20 cellular contexts compared by ENCODE assay signal in the genomic region with DNA sequence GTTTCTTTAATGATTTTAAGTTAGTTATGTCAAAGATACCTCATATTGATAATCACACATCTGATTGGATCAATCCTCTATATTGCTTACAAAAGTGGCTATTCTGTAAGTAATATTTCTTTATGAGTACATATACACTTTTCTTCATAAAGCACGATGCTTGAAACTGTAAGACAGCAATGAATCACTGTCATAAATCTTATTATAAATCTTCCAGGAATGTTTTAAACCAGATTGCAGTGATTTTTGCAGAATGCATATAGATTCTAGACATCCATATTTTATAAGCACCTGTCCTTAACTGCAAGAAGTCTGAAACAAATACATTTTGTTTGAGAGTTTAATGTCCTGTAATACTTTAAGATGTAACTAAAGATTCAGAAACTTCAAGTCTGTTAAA.
DNase-seq lines count a peak whose midpoint lies in the region; ATAC-seq, FAIRE-seq and TF ChIP-seq lines count a peak whose summit lies in the region.
"Had no signal": no experiment of that assay in that cellular context is flagged by ENCODE, and none has a peak within 500 bp of the region (broad histone marks: within the 10 kb centered on the region; RNA-seq: fewer than 3 reads in every experiment).

No MANE protein-coding gene starts in this region.

- peak overlapping the region; percentile 86 for H3K27ac Mint-ChIP-seq in astrocyte (ENCODE audit: unreplicated experiment)
- H3K27ac Mint-ChIP-seq: B cell; CD4-positive, alpha-beta T cell; CD8-positive, alpha-beta T cell had no signal

- H3F3A ChIP-seq in PC-3 (ENCODE audit: low read length, unreplicated experiment) = no peaks in the 10 kb centered on the region

- ATAC-seq in PC-3 (peak; percentile 61), foreskin keratinocyte (peak; percentile 29)
- ATAC-seq: A549; CD8-positive, alpha-beta T cell had no signal

- no peaks in the 10 kb centered on the region for H3K9me2 ChIP-seq in PC-3 (replicated peaks; ENCODE audit: low read length)

- BruUV-seq in PC-3 (replicated peaks; lab: Mats Ljungman, UMichigan) = no TSS peak

- POLR2A ChIA-PET in PC-3 (lab: Charles Lee; ENCODE audit: unreplicated experiment) = no interaction called here

- H3K9me3 ChIP-seq in PC-3 (ENCODE audit: low read length) = no peaks in the 10 kb centered on the region
- H3K9me3 ChIP-seq in astrocyte (ENCODE audit: insufficient read depth, low read depth, low read length) = no peaks in the 10 kb centered on the region
- H3K9me3 ChIP-seq: A549; BLaER1 treated with 17β-estradiol and CSF1 and Interleukin-3, amounts not matched to agents 10 nM and 100 nM; Caco-2 had no signal

- no peaks in the 10 kb centered on the region for H3K79me2 ChIP-seq in PC-3 (ENCODE audit: low read length)
- H3K79me2 ChIP-seq in astrocyte (ENCODE audit: insufficient read depth, low read length) = no peaks in the 10 kb centered on the region

- peak; percentile 60 for DNase-seq in PC-3
- no peak for DNase-seq in astrocyte (ENCODE audit: low read depth)
- DNase-seq in foreskin keratinocyte = no peak
- no peak for DNase-seq in HuH-7.5 (ENCODE audit: low spot score)
- no peak for DNase-seq in LoVo (ENCODE audit: low spot score)
- DNase-seq in SKM-1 (lab: John Stamatoyannopoulos, UW; ENCODE audit: unreplicated experiment) = no peak
- DNase-seq: AML-193; Caco-2; Calu3; CD4-positive, alpha-beta T cell; CD8-positive, alpha-beta T cell; DMS79 treated with DMSO at 0.1 percent for 48 hours; GF-D8 had no signal

- no peak overlapping the region for H3K9ac ChIP-seq in PC-3 (ENCODE audit: low read length)
- no peak overlapping the region for H3K9ac ChIP-seq in astrocyte (ENCODE audit: low read length)
- H3K9ac ChIP-seq: BLaER1 treated with 17β-estradiol and CSF1 and Interleukin-3, amounts not matched to agents 10 nM and 100 nM had no signal

- FAIRE-seq in astrocyte (lab: Jason Lieb, UNC) = no peak
- FAIRE-seq: GM12891, GM19239 had no signal

- no peak overlapping the region for H3K4me3 Mint-ChIP-seq in astrocyte (ENCODE audit: unreplicated experiment)
- H3K4me3 Mint-ChIP-seq: B cell; CD4-positive, alpha-beta T cell; CD8-positive, alpha-beta T cell had no signal

- H3K27ac ChIP-seq in PC-3 (ENCODE audit: low read length) = no peak overlapping the region
- H3K27ac ChIP-seq in astrocyte (ENCODE audit: low read depth, low read length) = no peak overlapping the region
- H3K27ac ChIP-seq in foreskin keratinocyte = no peak overlapping the region
- H3K27ac ChIP-seq: 22Rv1; A549; BLaER1 treated with 17β-estradiol and CSF1 and Interleukin-3, amounts not matched to agents 10 nM and 100 nM; C4-2B had no signal

- no peaks in the 10 kb centered on the region for H3K27me3 Mint-ChIP-seq in astrocyte (ENCODE audit: low read depth, unreplicated experiment)
- H3K27me3 Mint-ChIP-seq: CD4-positive, alpha-beta T cell had no signal

- H3K4me1 ChIP-seq in PC-3 (ENCODE audit: insufficient read depth, low read length) (peaks cover 33% of the 10 kb centered on the region), astrocyte (ENCODE audit: insufficient read depth, low read length) (no peaks in the 10 kb centered on the region), foreskin keratinocyte (no peaks in the 10 kb centered on the region)
- H3K4me1 ChIP-seq: A549, Caco-2 had no signal

- H3K4me1 Mint-ChIP-seq in astrocyte (ENCODE audit: low read depth, unreplicated experiment) = peaks cover 17% of the 10 kb centered on the region
- H3K4me1 Mint-ChIP-seq: B cell had no signal

- no peak overlapping the region for H2AFZ ChIP-seq in PC-3 (ENCODE audit: low read length)
- no peak overlapping the region for H2AFZ ChIP-seq in astrocyte (ENCODE audit: low read depth, low read length)

- no peaks in the 10 kb centered on the region for H3K36me3 Mint-ChIP-seq in astrocyte (ENCODE audit: low read depth, unreplicated experiment)
- H3K36me3 Mint-ChIP-seq: CD8-positive, alpha-beta T cell had no signal

- no peak overlapping the region for H3K4me3 ChIP-seq in PC-3 (ENCODE audit: low read length)
- H3K4me3 ChIP-seq in astrocyte (ENCODE audit: insufficient read depth, low read depth, low read length) = no peak overlapping the region
- H3K4me3 ChIP-seq: A549; BLaER1 treated with 17β-estradiol and CSF1 and Interleukin-3, amounts not matched to agents 10 nM and 100 nM had no signal

- no peaks in the 10 kb centered on the region for H3K27me3 ChIP-seq in PC-3 (ENCODE audit: low read length)
- H3K27me3 ChIP-seq in astrocyte (ENCODE audit: insufficient read depth, low read length) = no peaks in the 10 kb centered on the region
- no peaks in the 10 kb centered on the region for H3K27me3 ChIP-seq in foreskin keratinocyte
- H3K27me3 ChIP-seq: BLaER1 treated with 17β-estradiol and CSF1 and Interleukin-3, amounts not matched to agents 10 nM and 100 nM had no signal

- intact Hi-C loops in PC-3 (cut with micrococcal nuclease) = no loop called here

- H3K36me3 ChIP-seq in PC-3 (ENCODE audit: low read depth, low read length) (no peaks in the 10 kb centered on the region), astrocyte (ENCODE audit: insufficient read depth, low read length) (no peaks in the 10 kb centered on the region)
- H3K36me3 ChIP-seq: BLaER1 treated with 17β-estradiol and CSF1 and Interleukin-3, amounts not matched to agents 10 nM and 100 nM had no signal

- CTCF ChIA-PET in PC-3 (lab: Charles Lee) = no interaction called here

- H3K4me2 ChIP-seq in PC-3 (ENCODE audit: low read length) (peak overlapping the region; percentile 8; the same call in 1 of the 2 replicates), astrocyte (ENCODE audit: low read length) (no peak overlapping the region)
- H3K4me2 ChIP-seq: A549; BLaER1 treated with 17β-estradiol and CSF1 and Interleukin-3, amounts not matched to agents 10 nM and 100 nM had no signal

- no peaks in the 10 kb centered on the region for H4K20me1 ChIP-seq in PC-3 (ENCODE audit: low read length)
- no peaks in the 10 kb centered on the region for H4K20me1 ChIP-seq in astrocyte (ENCODE audit: insufficient read depth, low read length)
- H4K20me1 ChIP-seq: BLaER1 treated with 17β-estradiol and CSF1 and Interleukin-3, amounts not matched to agents 10 nM and 100 nM had no signal

- H3K9me3 Mint-ChIP-seq in astrocyte (ENCODE audit: unreplicated experiment) = no peaks in the 10 kb centered on the region
- H3K9me3 Mint-ChIP-seq: CD4-positive, alpha-beta T cell; CD8-positive, alpha-beta T cell had no signal

- TF ChIP-seq CTCF in PC-3 (conservative IDR thresholded peaks at IDR 0.05; ENCODE audit: low read depth, low read length) = no peak
- no peak for TF ChIP-seq CTCF in astrocyte (IDR thresholded peaks at IDR 0.05; ENCODE audit: insufficient read depth, low read depth, low read length)
- TF ChIP-seq CTCF in foreskin keratinocyte (conservative IDR thresholded peaks at IDR 0.05) = no peak
